Comparison of ENCODE assay signal across 1 cellular context in genomic region chr2:217231724-217232123, GRCh38.
TF ChIP-seq lines count a peak whose summit lies in the region.

No MANE protein-coding gene starts in this region.

TF ChIP-seq in SK-N-SH, 30 proteins besides CTCF, POLR2A, EP300 and RAD21 (continued from another document):
- TF ChIP-seq REST (IDR thresholded peaks at IDR 0.05; ENCODE audit: low read depth, low read length) = no peak
- no peak for TF ChIP-seq GABPA (IDR thresholded peaks at IDR 0.05; ENCODE audit: low read depth)
- TF ChIP-seq ELF1 (IDR thresholded peaks at IDR 0.05) = no peak
- no peak for TF ChIP-seq USF1 (IDR thresholded peaks at IDR 0.05; ENCODE audit: borderline replicate concordance, low read depth)
- TF ChIP-seq MAX (IDR thresholded peaks at IDR 0.05; ENCODE audit: low read depth) = no peak
